9 cellular contexts compared by ENCODE assay signal in the genomic region with DNA sequence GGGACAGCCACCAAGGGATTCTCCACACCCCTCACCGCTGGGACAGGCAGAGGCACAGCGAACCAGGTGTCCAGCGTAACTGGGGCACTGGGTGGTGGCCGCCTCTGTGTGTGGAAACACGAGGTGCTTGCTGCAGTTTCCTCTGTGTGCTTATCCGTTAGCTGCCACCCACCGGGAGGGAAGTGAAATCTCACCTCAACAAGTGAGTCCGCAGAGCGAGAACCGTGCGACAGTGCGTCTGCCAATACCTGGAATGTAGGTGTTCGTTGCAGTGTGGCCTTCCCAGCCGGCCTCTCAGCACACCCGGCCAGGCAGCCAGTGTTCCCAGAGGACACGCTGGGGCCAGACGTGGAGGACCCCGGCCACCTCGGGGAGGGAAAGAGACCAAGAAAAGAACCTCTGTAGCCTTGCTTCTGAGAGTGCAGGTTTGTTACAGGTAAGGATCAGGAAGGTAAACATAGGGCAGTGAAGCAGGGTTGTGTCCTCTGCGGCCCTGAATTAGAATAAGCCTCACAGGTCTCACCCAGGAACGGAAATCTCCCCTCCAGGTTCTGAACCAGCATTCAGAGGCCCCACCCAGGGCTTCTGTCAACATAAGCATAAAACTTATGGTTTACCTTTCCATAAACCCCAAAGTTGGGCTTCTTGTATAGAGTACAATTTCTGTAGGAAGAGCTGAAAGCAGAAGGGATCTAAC. TPM values are rescaled to one million over a fixed set of nuclear protein-coding genes. Genes with fewer than 3 reads are reported as not detected.
DNase-seq lines count a peak whose midpoint lies in the region; ATAC-seq, FAIRE-seq and TF ChIP-seq lines count a peak whose summit lies in the region.
"Had no signal": no experiment of that assay in that cellular context is flagged by ENCODE, and none has a peak within 500 bp of the region (broad histone marks: within the 10 kb centered on the region; RNA-seq: fewer than 3 reads in every experiment).

No MANE protein-coding gene starts in this region.

- H3K79me2 ChIP-seq in H1 (ENCODE audit: control insufficient read depth in 1 of 2, insufficient read depth in 2 of 2, low read length in 2 of 2) = no peaks in the 10 kb centered on the region

- TF ChIP-seq CTCF in H1 (IDR thresholded peaks at IDR 0.05; ENCODE audit: control extremely low read depth in 1 of 3, insufficient read depth in 1 of 3, low read depth in 1 of 3, low read length in 3 of 3) = no peak

- H3K23me2 ChIP-seq in H1 (ENCODE audit: low read depth, low read length) = no peaks in the 10 kb centered on the region

- H3K4me1 ChIP-seq in H1 (replicated peaks in 1 of 4; ENCODE audit: control insufficient read depth in 3 of 4, insufficient read depth in 4 of 4, low read length in 3 of 4) (peaks cover 0 to 10% (median 6%) of the 10 kb centered on the region in 4 experiments; a peak in 6 of 7 replicates), HAP-1 (no peaks in the 10 kb centered on the region; the same call in 1 of the 2 replicates)

- H2BK120ac ChIP-seq in H1 (replicated peaks; ENCODE audit: low read depth, low read length) = no peak overlapping the region

- peak overlapping the region; percentile 18; the same call in 1 of the 2 replicates for H2BK12ac ChIP-seq in H1 (ENCODE audit: low read depth, low read length)

- no peak overlapping the region for H4K8ac ChIP-seq in H1 (ENCODE audit: extremely low read depth, insufficient read depth, low read length)

- no peak overlapping the region for H3K4ac ChIP-seq in H1 (replicated peaks; ENCODE audit: insufficient read length, low read depth, low read length)

- CTCF ChIA-PET in H1 (lab: Charles Lee; ENCODE audit: partially characterized antibody) = interaction anchor here (0.7 to 3.1 kb wide), 9 partner anchors 15 to 304 kb away, joined by 3 to 11 read pairs (median 3); no protein-coding TSS in a partner anchor

- peak overlapping the region; percentile 3 for H2AFZ ChIP-seq in H1 (ENCODE audit: low read length)

- no peak for TF ChIP-seq RAD21 in H1 (IDR thresholded peaks at IDR 0.05 in 1 of 2, conservative IDR thresholded peaks at IDR 0.05 in 1 of 2; ENCODE audit: low read depth in 2 of 2, low read length in 2 of 2)

- peak overlapping the region; percentile 25 for H4K91ac ChIP-seq in H1 (replicated peaks; ENCODE audit: insufficient read length, low read length)

- TF ChIP-seq EP300 in H1 (IDR thresholded peaks at IDR 0.05; ENCODE audit: borderline replicate concordance in 1 of 2, low read depth in 2 of 2, low read length in 2 of 2) = no peak

- H3K27me3 ChIP-seq in H1 (replicated peaks in 1 of 4; ENCODE audit: control insufficient read depth in 3 of 4, extremely low read depth in 1 of 4, insufficient read depth in 3 of 4, low read length in 3 of 4) (no peaks in the 10 kb centered on the region), HAP-1 (ENCODE audit: low read depth) (no peaks in the 10 kb centered on the region)

- no peak overlapping the region for H3K14ac ChIP-seq in H1 (ENCODE audit: insufficient read length)

- H3K56ac ChIP-seq in H1 (replicated peaks; ENCODE audit: insufficient read length, low read depth, low read length) = no peak overlapping the region

- POLR2A ChIA-PET in H1 (lab: Charles Lee; ENCODE audit: partially characterized antibody) = interaction anchor here (0.8 kb wide), 2 partner anchors 15 to 194 kb away, joined by 3 read pairs; partner anchors contain the start of gene LRP6

- no peaks in the 10 kb centered on the region for H3K79me1 ChIP-seq in H1 (ENCODE audit: low read depth, low read length)

- H3K36me3 ChIP-seq in H1 (ENCODE audit: control insufficient read depth in 2 of 4, insufficient read depth in 4 of 4, low read length in 3 of 4) (no peaks in the 10 kb centered on the region), HAP-1 (replicated peaks) (no peaks in the 10 kb centered on the region)

- peak overlapping the region; percentile 43 for H3K27ac ChIP-seq in H1 (ENCODE audit: low read depth, low read length)

- in situ Hi-C loops in HAP-1 (cut with MboI; ENCODE audit: low sequenced_read_pairs) = no loop called here

- FAIRE-seq in H1 (lab: Jason Lieb, UNC) = no peak

- H3K23ac ChIP-seq in H1 (ENCODE audit: insufficient read length) = no peak overlapping the region

- no peak overlapping the region for H4K5ac ChIP-seq in H1 (ENCODE audit: insufficient read length, low read depth, low read length)

- H2BK15ac ChIP-seq in H1 (ENCODE audit: low read length) = no peak overlapping the region; the same call in 1 of the 2 replicates

- WGBS in H1 (ENCODE audit: extremely low coverage in 1 of 2, insufficient coverage in 1 of 2, insufficient read length in 1 of 2, insufficient replicate concordance in 2 of 2, low coverage in 1 of 2, low lambda C conversion rate in 2 of 2, missing lambda C conversion rate in 1 of 2), 2 experiments = 81% methylated on average over 19 of the region's 21 CpGs; no CpG with 5 or more reads in 1 of the 2 experiments

- peak overlapping the region; percentile 29; the same call in 1 of the 2 replicates for H2AK5ac ChIP-seq in H1 (ENCODE audit: low read depth, low read length)

- H3K18ac ChIP-seq in H1 (ENCODE audit: extremely low read depth, low read length) = peak overlapping the region; percentile 43; the same call in 1 of the 2 replicates

- no peaks in the 10 kb centered on the region for H4K20me1 ChIP-seq in H1 (replicated peaks in 1 of 2; ENCODE audit: control insufficient read depth in 1 of 2, insufficient read depth in 2 of 2, low read length in 2 of 2)

- H2BK5ac ChIP-seq in H1 (ENCODE audit: low read depth, low read length) = peak overlapping the region; percentile 64; the same call in 1 of the 2 replicates

- no peak overlapping the region for H3K4me2 ChIP-seq in H1 (ENCODE audit: insufficient read depth in 1 of 2, low read depth in 2 of 2, low read length in 2 of 2)

- peak overlapping the region; percentile 6; the same call in 1 of the 2 replicates for H2BK20ac ChIP-seq in H1 (ENCODE audit: low read length)

- H3K9ac ChIP-seq in H1 (replicated peaks in 1 of 4; ENCODE audit: extremely low read depth in 1 of 4, low read depth in 3 of 4, low read length in 3 of 4) = no peak overlapping the region

- no peak for TF ChIP-seq POLR2A in H1 (IDR thresholded peaks at IDR 0.05; ENCODE audit: control extremely low read depth in 1 of 2, low read depth in 2 of 2, low read length in 2 of 2)

- no peak overlapping the region for H3K4me3 ChIP-seq in H1 (ENCODE audit: extremely low read depth in 1 of 4, insufficient read depth in 2 of 4, low read depth in 3 of 4, low read length in 4 of 4)
- H3K4me3 ChIP-seq in HAP-1 = no peak overlapping the region

- peak; percentile 6 to 13 for DNase-seq in activated CD4-positive, alpha-beta T cell treated with anti-CD3 and anti-CD28 coated beads for 24 hours (ENCODE audit: low read depth in 2 of 2)
- no peak for DNase-seq in H1 (ENCODE audit: low read depth in 1 of 2, low spot score in 2 of 2)
- DNase-seq in stimulated activated CD4-positive, alpha-beta T cell treated with anti-CD3 and anti-CD28 coated beads, TNF-alpha, amount 100 ng/mL, for 1 hour (ENCODE audit: low read depth in 3 of 3, low spot score in 1 of 3) = peak in 2 of 3 donors; percentile 5 to 28
- DNase-seq in middle frontal gyrus (ENCODE audit: extremely low spot score, low spot score) = no peak
- DNase-seq in NCI-H1105 treated with DMSO at 0.1 percent for 48 hours (lab: John Stamatoyannopoulos, UW) = no peak
- no peak for DNase-seq in HAP-1 (ENCODE audit: low spot score in 2 of 2)
- DNase-seq: mammary epithelial cell had no signal

- peak; percentile 56 for ATAC-seq in GM19395 (IDR thresholded peaks at IDR 0.05; ENCODE audit: unreplicated experiment)
- no peak for ATAC-seq in GM21367 (IDR thresholded peaks at IDR 0.05; ENCODE audit: unreplicated experiment)

- H3K9me3 ChIP-seq in H1 (ENCODE audit: insufficient read depth in 2 of 2, low read depth in 1 of 2, low read length in 1 of 2) (no peaks in the 10 kb centered on the region), HAP-1 (no peaks in the 10 kb centered on the region)

TF ChIP-seq in H1, 55 proteins besides CTCF, POLR2A, EP300 and RAD21 (continues in another document):
- TF ChIP-seq EZH2 (IDR thresholded peaks at IDR 0.05; ENCODE audit: low read depth, low read length, severe bottlenecking) = no peak
- TF ChIP-seq TAF1 (IDR thresholded peaks at IDR 0.05; ENCODE audit: low read depth, low read length) = no peak
- TF ChIP-seq RNF2 (IDR thresholded peaks at IDR 0.05; ENCODE audit: borderline replicate concordance, low read depth, low read length, missing control alignments, poor library complexity, severe bottlenecking) = no peak
- no peak for TF ChIP-seq JUN (IDR thresholded peaks at IDR 0.05; ENCODE audit: low read depth, low read length)
- TF ChIP-seq USF2 (IDR thresholded peaks at IDR 0.05; ENCODE audit: low read length) = no peak
- no peak for TF ChIP-seq CBX8 (IDR thresholded peaks at IDR 0.05; ENCODE audit: borderline replicate concordance, low read depth, low read length)
- no peak for TF ChIP-seq KDM4A (IDR thresholded peaks at IDR 0.05; ENCODE audit: low read depth, low read length, severe bottlenecking)
- no peak for TF ChIP-seq CBX5 (IDR thresholded peaks at IDR 0.05; ENCODE audit: low read depth, low read length)
- TF ChIP-seq TBP (IDR thresholded peaks at IDR 0.05; ENCODE audit: low read depth, low read length) = no peak
- no peak for TF ChIP-seq RBBP5 (IDR thresholded peaks at IDR 0.05; ENCODE audit: borderline replicate concordance, low read depth, low read length)
- TF ChIP-seq, protein P1, sequence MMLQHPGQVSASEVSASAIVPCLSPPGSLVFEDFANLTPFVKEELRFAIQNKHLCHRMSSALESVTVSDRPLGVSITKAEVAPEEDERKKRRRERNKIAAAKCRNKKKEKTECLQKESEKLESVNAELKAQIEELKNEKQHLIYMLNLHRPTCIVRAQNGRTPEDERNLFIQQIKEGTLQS (IDR thresholded peaks at IDR 0.05; ENCODE audit: insufficient read depth, low read depth, low read length) = no peak

RNA-seq across cellular contexts. Expression of gene BCL2L14, which starts 1.5 kb away (rescaled TPM):
- total RNA-seq in H1 (2021; fragmentation: NEBNext Ultra II Directional; extraction: Animal tissue kit (Norgen Biotek cat#: 25700)) = 2.4 and 2.9 TPM in 2 replicates
- polyA plus RNA-seq in H1 (2011; rRNA removed) = 0.39 and 0.80 TPM in 2 replicates
- 1.7 TPM for polyA plus RNA-seq in H1 (2011; cell fraction: cytosol; rRNA removed)
- 0.31 TPM for polyA plus RNA-seq in H1 (2011; cell fraction: nucleus; rRNA removed)
- polyA plus RNA-seq in H1 (2012, experiment 1 of 2) = 0.99 to 2.3 TPM (median 1.2 TPM) in 4 replicates
- polyA plus RNA-seq in H1 (2012, experiment 2 of 2) = 0.10 TPM
- polyA plus RNA-seq in H1 (2013, experiment 1 of 2) = 1.5 TPM
- 2.0 TPM for polyA plus RNA-seq in H1 (2013, experiment 2 of 2)
- polyA minus RNA-seq in H1 (2011; rRNA and poly(A)+ RNA removed) = 0.44 and 0.54 TPM in 2 replicates
- polyA minus RNA-seq in H1 (2011; cell fraction: cytosol; rRNA and poly(A)+ RNA removed) = not detected
- polyA minus RNA-seq in H1 (2011; cell fraction: nucleus; rRNA and poly(A)+ RNA removed) = 0.30 TPM
- total RNA-seq: mammary epithelial cell had no signal
- polyA plus RNA-seq: mammary epithelial cell had no signal

Comparison
In these comparisons a context has a peak if more than half of its experiments do, and no peak if none do; other contexts are left out.
1. DNase-seq: peak in activated CD4-positive, alpha-beta T cell treated with anti-CD3 and anti-CD28 coated beads for 24 hours (2 of 2) and stimulated activated CD4-positive, alpha-beta T cell treated with anti-CD3 and anti-CD28 coated beads, TNF-alpha, amount 100 ng/mL, for 1 hour (2 of 3); none in H1 (0 of 2), middle frontal gyrus (single experiment), NCI-H1105 treated with DMSO at 0.1 percent for 48 hours (single experiment) and HAP-1 (0 of 2).